20 cellular contexts compared by ENCODE assay signal in genomic region chr1:64843675-64844074, GRCh38.
DNase-seq lines count a peak whose midpoint lies in the region; ATAC-seq, FAIRE-seq and TF ChIP-seq lines count a peak whose summit lies in the region.
"Had no signal": no experiment of that assay in that cellular context is flagged by ENCODE, and none has a peak within 500 bp of the region (broad histone marks: within the 10 kb centered on the region; RNA-seq: fewer than 3 reads in every experiment).

No MANE protein-coding gene starts in this region.

- 98% methylated on average over 9 of the region's 9 CpGs for whole genome bisulfite sequencing in HepG2 (ENCODE audit: low lambda C conversion rate)
- 82% methylated on average over 8 of the region's 9 CpGs for WGBS in right lobe of liver (ENCODE audit: insufficient coverage, low coverage, low lambda C conversion rate, missing lambda C conversion rate)
- 98 to 99% methylated on average over 9 of the region's 9 CpGs for WGBS in thyroid gland, 2 donors

- H3K27ac Mint-ChIP-seq in IgD-negative memory B cell (peak overlapping the region; percentile 13 to 86 (median 70)), immature natural killer cell (peak overlapping the region; percentile 16 to 77 (median 47))
- H3K27ac Mint-ChIP-seq: GM23338 had no signal

- in situ Hi-C loops in HepG2 (cut with HindIII; ENCODE audit: extremely low pct_ligation_motif_present, low pct_unique_long_range_greater_than_20kb) = no loop called here

- no peak for TF ChIP-seq RAD21 in HepG2 (CRISPR knock-in tag; IDR thresholded peaks at IDR 0.05)

- H2AFZ ChIP-seq in HepG2 (ENCODE audit: low read length) = no peak overlapping the region
- H2AFZ ChIP-seq: GM23338 had no signal

- no peak for FAIRE-seq in HepG2 (lab: Jason Lieb, UNC)
- FAIRE-seq: D721Med, HTR-8/SVneo had no signal

- H3K9me3 ChIP-seq in HepG2 (ENCODE audit: low read length) (no peaks in the 10 kb centered on the region), right lobe of liver (no peaks in the 10 kb centered on the region), thyroid gland (no peaks in the 10 kb centered on the region)
- H3K9me3 ChIP-seq: SJSA1 had no signal

- CTCF ChIA-PET in HepG2 (lab: Yijun Ruan, JAX; ENCODE audit: low intra/inter-chr PET ratio, low total read pairs) = no interaction called here

- H3K36me3 Mint-ChIP-seq in IgD-negative memory B cell (peaks cover 2% of the 10 kb centered on the region), immature natural killer cell (peaks cover 20 to 64% (median 41%) of the 10 kb centered on the region in 3 donors)

- TF ChIP-seq EP300 in HepG2 (IDR thresholded peaks at IDR 0.05; ENCODE audit: low read depth in 2 of 2, low read length in 2 of 2) (no peak), HepG2 (CRISPR knock-in tag; IDR thresholded peaks at IDR 0.05; ENCODE audit: borderline replicate concordance) (no peak)

- DNase-seq in HepG2 (ENCODE audit: low spot score) = no peak
- no peak for DNase-seq in right lobe of liver
- no peak for DNase-seq in immature natural killer cell
- no peak for DNase-seq in thyroid gland
- DNase-seq: H9, MM.1S, NCI-H2029, NCI-H446 treated with DMSO at 0.1 percent for 48 hours, NCI-H526, Right ventricle myocardium superior, RPMI8226 had no signal

- no peak overlapping the region for H3K9ac ChIP-seq in HepG2 (ENCODE audit: insufficient read depth, low read depth, low read length)
- H3K9ac ChIP-seq: KMS-11 had no signal

- TF ChIP-seq CTCF in HepG2 (CRISPR knock-in tag; IDR thresholded peaks at IDR 0.05) = no peak
- no peak for TF ChIP-seq CTCF in right lobe of liver (IDR thresholded peaks at IDR 0.05)
- no peak for TF ChIP-seq CTCF in thyroid gland (IDR thresholded peaks at IDR 0.05)

- no peaks in the 10 kb centered on the region for H4K20me1 ChIP-seq in HepG2 (ENCODE audit: insufficient read depth, low read length)

- H3K27ac ChIP-seq in HepG2 (ENCODE audit: extremely low read length, insufficient read depth, low read length) (no peak overlapping the region), right lobe of liver (no peak overlapping the region), thyroid gland (no peak overlapping the region)
- H3K27ac ChIP-seq: C4-2B, KMS-11, SJSA1 had no signal

- H3K4me1 ChIP-seq in HepG2 (ENCODE audit: insufficient read depth, low read length) (no peaks in the 10 kb centered on the region), right lobe of liver (peaks cover 0 to 10% (median 4%) of the 10 kb centered on the region in 4 donors), thyroid gland (peaks cover 0 to 6% of the 10 kb centered on the region in 2 donors)
- H3K4me1 ChIP-seq: SJSA1 had no signal

- H3K4me1 Mint-ChIP-seq in IgD-negative memory B cell (peaks cover 4 to 14% (median 12%) of the 10 kb centered on the region in 3 donors), immature natural killer cell (peaks cover 5 to 6% of the 10 kb centered on the region in 2 donors)

- intact Hi-C loops in HepG2 (cut with micrococcal nuclease; ENCODE audit: unreplicated experiment) (no loop called here), right lobe of liver (cut with DNase I) (no loop called here), thyroid gland (cut with DNase I) (no loop called here)

- TF ChIP-seq POLR2A in HepG2 (IDR thresholded peaks at IDR 0.05; ENCODE audit: insufficient read depth in 1 of 2, low read depth in 2 of 2, low read length in 2 of 2) (no peak), right lobe of liver (IDR thresholded peaks at IDR 0.05) (no peak), thyroid gland (IDR thresholded peaks at IDR 0.05) (no peak)

- H3K36me3 ChIP-seq in HepG2 (replicated peaks in 1 of 2; ENCODE audit: control insufficient read depth in 1 of 2, insufficient read depth in 2 of 2, low read length in 2 of 2) (peaks cover 17 to 29% of the 10 kb centered on the region in 2 experiments; a peak in 4 of 5 replicates), right lobe of liver (peaks cover 3 to 62% (median 23%) of the 10 kb centered on the region in 4 donors), thyroid gland (peaks cover 43 to 45% of the 10 kb centered on the region in 2 donors)

- H3K79me2 ChIP-seq in HepG2 (ENCODE audit: insufficient read depth, low read length) = no peaks in the 10 kb centered on the region

- ATAC-seq in HepG2 (no peak), right lobe of liver (no peak), HG02870 (IDR thresholded peaks at IDR 0.05; ENCODE audit: unreplicated experiment) (no peak), GM18502 (IDR thresholded peaks at IDR 0.05; ENCODE audit: poor library complexity, unreplicated experiment) (no peak)
- ATAC-seq: GM23338 had no signal

- no peaks in the 10 kb centered on the region for H3K27me3 ChIP-seq in HepG2 (ENCODE audit: control insufficient read depth in 1 of 2, insufficient read depth in 2 of 2, low read length in 2 of 2)
- no peaks in the 10 kb centered on the region for H3K27me3 ChIP-seq in right lobe of liver
- H3K27me3 ChIP-seq in thyroid gland = no peaks in the 10 kb centered on the region
- H3K27me3 ChIP-seq: SJSA1 had no signal

- no TSS peak for BruUV-seq in HepG2 (replicated peaks; lab: Mats Ljungman, UMichigan)

- POLR2A ChIA-PET in HepG2 (lab: Yijun Ruan, JAX) = no interaction called here

- H3K4me3 Mint-ChIP-seq in IgD-negative memory B cell = peak overlapping the region in 1 of 4 donors; percentile 10
- no peak overlapping the region for H3K4me3 Mint-ChIP-seq in immature natural killer cell
- H3K4me3 Mint-ChIP-seq: GM23338, H9 had no signal

- no peaks in the 10 kb centered on the region for H3K9me3 Mint-ChIP-seq in IgD-negative memory B cell
- H3K9me3 Mint-ChIP-seq in immature natural killer cell = no peaks in the 10 kb centered on the region
- H3K9me3 Mint-ChIP-seq: GM23338, H9 had no signal

- H3K4me2 ChIP-seq in HepG2 (ENCODE audit: low read depth, low read length) = no peak overlapping the region
- H3K4me2 ChIP-seq: GM23338, KMS-11 had no signal

- H3K27me3 Mint-ChIP-seq in IgD-negative memory B cell (peaks cover 2% of the 10 kb centered on the region), immature natural killer cell (ENCODE audit: low read depth in 3 of 3) (peaks cover 10 to 35% (median 34%) of the 10 kb centered on the region in 3 donors)

- H3K4me3 ChIP-seq in HepG2 (replicated peaks in 1 of 3; ENCODE audit: insufficient read depth in 1 of 3, low read depth in 2 of 3, low read length in 3 of 3) (no peak overlapping the region), right lobe of liver (no peak overlapping the region), thyroid gland (replicated peaks in 1 of 3) (no peak overlapping the region)
- H3K4me3 ChIP-seq: GM23338, SJSA1 had no signal

TF ChIP-seq in HepG2, 621 proteins besides CTCF, POLR2A, EP300 and RAD21:
- TF ChIP-seq ZZZ3 (CRISPR knock-in tag; IDR thresholded peaks at IDR 0.05; ENCODE audit: borderline replicate concordance) (no peak), ZNF629 (CRISPR knock-in tag; conservative IDR thresholded peaks at IDR 0.05) (peak; percentile 71)
